ENCODE assay signal across 17 cellular contexts in the genomic region with DNA sequence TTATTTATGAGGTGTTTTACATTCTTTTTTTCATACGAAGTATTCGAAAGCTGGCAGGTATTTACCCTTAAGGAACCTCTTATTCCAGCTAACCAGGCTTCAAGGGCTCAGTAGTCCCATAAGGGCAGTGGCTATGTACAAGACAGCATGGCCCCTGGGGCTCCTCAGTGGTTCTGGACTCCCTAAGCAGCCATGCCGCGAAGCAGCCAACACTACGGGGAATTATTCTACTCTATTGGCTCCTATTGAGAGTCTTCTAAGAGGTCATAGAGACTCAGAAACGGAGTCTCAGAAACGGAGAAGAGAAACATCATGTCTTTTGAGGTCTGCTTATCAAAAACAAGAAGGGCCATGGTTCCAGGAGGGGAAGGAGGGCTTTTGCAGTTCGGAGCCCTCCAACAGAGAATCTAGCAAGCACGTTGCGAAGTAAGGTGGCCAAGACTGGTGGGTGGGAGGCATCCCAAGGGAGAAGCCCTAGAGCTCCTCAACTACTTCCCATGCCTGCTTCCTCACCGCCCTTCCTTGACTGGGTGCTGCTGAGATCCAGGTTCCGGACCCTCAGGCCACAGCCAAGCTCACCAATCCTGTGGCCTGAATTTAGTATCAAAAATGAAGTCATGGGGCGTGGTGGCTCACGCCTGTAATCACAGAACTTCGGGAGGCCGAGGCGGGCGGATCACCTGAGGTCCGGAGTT.
DNase-seq lines count a peak whose midpoint lies in the region; ATAC-seq and TF ChIP-seq lines count a peak whose summit lies in the region.
"Had no signal": no experiment of that assay in that cellular context is flagged by ENCODE, and none has a peak within 500 bp of the region (broad histone marks: within the 10 kb centered on the region; RNA-seq: fewer than 3 reads in every experiment).

No MANE protein-coding gene starts in this region.

- H3K4me3 ChIP-seq in esophagus muscularis mucosa, result no peak overlapping the region
- H3K4me3 ChIP-seq in muscle layer of duodenum (ENCODE audit: low read depth in 1 of 2, low read length in 2 of 2), result no peak overlapping the region
- no peak overlapping the region for H3K4me3 ChIP-seq in transverse colon
- no peak overlapping the region for H3K4me3 ChIP-seq in WERI-Rb-1 (ENCODE audit: low read depth, low read length)

- no peak for TF ChIP-seq POLR2A in esophagus muscularis mucosa (IDR thresholded peaks at IDR 0.05; ENCODE audit: low read depth)
- TF ChIP-seq POLR2A in transverse colon (IDR thresholded peaks at IDR 0.05), result no peak

- H3K27ac ChIP-seq in VCaP (peak overlapping the region; percentile 93), esophagus muscularis mucosa (replicated peaks in 1 of 4) (no peak overlapping the region), muscle layer of duodenum (ENCODE audit: low read length) (peak overlapping the region; percentile 74), transverse colon (peak overlapping the region; percentile 80 to 88 (median 84)), WERI-Rb-1 (no peak overlapping the region)

- no peaks in the 10 kb centered on the region for H3K4me1 ChIP-seq in esophagus muscularis mucosa
- no peaks in the 10 kb centered on the region for H3K4me1 ChIP-seq in muscle layer of duodenum (ENCODE audit: control insufficient read depth in 1 of 2, insufficient read depth in 2 of 2, low read length in 2 of 2)
- peaks cover 10 to 55% (median 28%) of the 10 kb centered on the region in 4 donors for H3K4me1 ChIP-seq in transverse colon

- H3K36me3 ChIP-seq in esophagus muscularis mucosa (no peaks in the 10 kb centered on the region), muscle layer of duodenum (ENCODE audit: control insufficient read depth in 1 of 2, insufficient read depth in 2 of 2, low read length in 2 of 2) (no peaks in the 10 kb centered on the region), transverse colon (no peaks in the 10 kb centered on the region), WERI-Rb-1 (no peaks in the 10 kb centered on the region)

- WGBS in esophagus muscularis mucosa, result 92% methylated on average over 19 of the region's 19 CpGs
- 78 to 89% methylated on average over 9 to 19 of the region's 19 CpGs for WGBS in transverse colon (ENCODE audit: low coverage in 1 of 2), 2 donors

- H3K9me3 ChIP-seq in esophagus muscularis mucosa (no peaks in the 10 kb centered on the region), muscle layer of duodenum (ENCODE audit: control insufficient read depth in 1 of 2, low read length in 2 of 2) (no peaks in the 10 kb centered on the region), transverse colon (no peaks in the 10 kb centered on the region), WERI-Rb-1 (ENCODE audit: severe bottlenecking) (no peaks in the 10 kb centered on the region)
- H3K9me3 ChIP-seq: SK-N-SH had no signal

- TF ChIP-seq CTCF in VCaP (conservative IDR thresholded peaks at IDR 0.05) (no peak), esophagus muscularis mucosa (IDR thresholded peaks at IDR 0.05) (no peak), transverse colon (IDR thresholded peaks at IDR 0.05) (no peak), WERI-Rb-1 (IDR thresholded peaks at IDR 0.05; ENCODE audit: low read depth, low read length) (no peak)

- DNase-seq in esophagus muscularis mucosa (ENCODE audit: extremely low spot score) (peak; percentile 50), transverse colon (no peak), WERI-Rb-1 (no peak), NCI-H1417 (lab: John Stamatoyannopoulos, UW) (no peak), Right ventricle myocardium inferior (ENCODE audit: missing footprints) (no peak)
- DNase-seq: DMS153, EL, GOT3, NCI-H1417 treated with DMSO at 0.1 percent for 48 hours, NCI-H187 treated with DMSO at 0.1 percent for 48 hours, NCI-H2227 treated with DMSO at 0.1 percent for 48 hours, NCI-H510A treated with DMSO at 0.1 percent for 48 hours, NCI-H774, SHP77 treated with DMSO at 0.1 percent for 48 hours, SK-N-SH had no signal

- in situ Hi-C loops in transverse colon (cut with MboI; ENCODE audit: low pct_ligation_motif_present in 1 of 4, low pct_unique_long_range_greater_than_20kb in 1 of 4, low sequenced_read_pairs in 3 of 4), result no loop called here

- no peak for ATAC-seq in Right ventricle myocardium inferior

- intact Hi-C loops in esophagus muscularis mucosa (cut with DNase I), result no loop called here
- intact Hi-C loops in transverse colon (cut with DNase I; ENCODE audit: low total_unique reads), result no loop called here
- intact Hi-C loops in Right ventricle myocardium inferior (cut with DNase I), result no loop called here

- TF ChIP-seq EP300 in esophagus muscularis mucosa (IDR thresholded peaks at IDR 0.05) (no peak), transverse colon (IDR thresholded peaks at IDR 0.05; ENCODE audit: low read depth) (no peak)

- peaks cover 0 to 6% (median 0%) of the 10 kb centered on the region in 4 donors for H3K27me3 ChIP-seq in esophagus muscularis mucosa
- no peaks in the 10 kb centered on the region for H3K27me3 ChIP-seq in muscle layer of duodenum (ENCODE audit: low read depth, low read length)
- no peaks in the 10 kb centered on the region for H3K27me3 ChIP-seq in transverse colon
- H3K27me3 ChIP-seq in WERI-Rb-1 (ENCODE audit: insufficient read depth, low read depth, severe bottlenecking), result no peaks in the 10 kb centered on the region

Comparison
In these comparisons a context has a peak if more than half of its experiments do, and no peak if none do; other contexts are left out.
1. H3K27ac ChIP-seq: peak in VCaP (single experiment), muscle layer of duodenum (single experiment) and transverse colon (4 of 4); none in esophagus muscularis mucosa (0 of 4) and WERI-Rb-1 (single experiment).